Comparison of ENCODE assay signal across 26 cellular contexts in the genomic region with DNA sequence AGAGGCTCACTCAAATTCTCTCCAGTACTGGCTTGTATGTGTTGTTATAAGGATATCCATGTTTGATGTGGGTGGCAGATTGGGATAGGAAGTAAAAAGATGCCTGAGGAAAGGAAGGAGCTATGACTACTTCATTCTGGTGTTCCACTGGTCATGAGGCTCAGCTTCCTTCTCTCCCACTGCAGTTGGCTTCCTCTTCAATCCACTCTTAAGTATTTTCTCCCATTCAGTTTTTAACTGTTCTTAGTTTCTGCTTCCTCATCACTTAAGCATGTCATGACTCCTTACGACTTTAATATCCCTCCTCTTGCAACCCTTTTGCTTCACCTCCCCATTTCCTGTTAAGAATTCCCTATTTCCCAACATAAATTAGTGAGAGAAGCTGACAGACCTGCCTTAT.
DNase-seq lines count a peak whose midpoint lies in the region; ATAC-seq and TF ChIP-seq lines count a peak whose summit lies in the region.
"Had no signal": no experiment of that assay in that cellular context is flagged by ENCODE, and none has a peak within 500 bp of the region (broad histone marks: within the 10 kb centered on the region; RNA-seq: fewer than 3 reads in every experiment).

No MANE protein-coding gene starts in this region.

- H3K9ac ChIP-seq in mesendoderm (ENCODE audit: low read length) (no peak overlapping the region), trophoblast cell (ENCODE audit: low read length) (no peak overlapping the region)

- intact Hi-C loops in esophagus squamous epithelium (cut with DNase I) = no loop called here

- no peaks in the 10 kb centered on the region for H3K79me1 ChIP-seq in mesendoderm (ENCODE audit: low read length)
- H3K79me1 ChIP-seq in trophoblast cell (ENCODE audit: low read length) = no peaks in the 10 kb centered on the region

- no peak overlapping the region for H4K12ac ChIP-seq in trophoblast cell (ENCODE audit: low read depth, low read length)

- no peak overlapping the region for H3K4ac ChIP-seq in mesendoderm (ENCODE audit: low read depth, low read length)
- no peak overlapping the region for H3K4ac ChIP-seq in trophoblast cell (ENCODE audit: low read depth, low read length)

- H2AK5ac ChIP-seq in mesendoderm (ENCODE audit: low read length) (no peak overlapping the region), trophoblast cell (ENCODE audit: low read length) (no peak overlapping the region)

- H3K27ac ChIP-seq in mesendoderm (ENCODE audit: low read depth, low read length) = no peak overlapping the region
- H3K27ac ChIP-seq in trophoblast cell (ENCODE audit: low read depth, low read length) = no peak overlapping the region
- no peak overlapping the region for H3K27ac ChIP-seq in esophagus squamous epithelium
- H3K27ac ChIP-seq: coronary artery, SJSA1, suprapubic skin had no signal

- no peak overlapping the region for H2AFZ ChIP-seq in trophoblast cell (ENCODE audit: insufficient read depth, low read length, poor library complexity)
- H2AFZ ChIP-seq: GM23338 had no signal

- H3K4me3 ChIP-seq in epithelial cell of esophagus (ENCODE audit: low read length) = no peak overlapping the region
- H3K4me3 ChIP-seq in mesendoderm (ENCODE audit: low read length) = no peak overlapping the region
- no peak overlapping the region for H3K4me3 ChIP-seq in trophoblast cell (ENCODE audit: low read depth, low read length)
- H3K4me3 ChIP-seq in esophagus squamous epithelium = no peak overlapping the region
- H3K4me3 ChIP-seq: coronary artery, GM23338, lung, SJSA1, suprapubic skin had no signal

- no peaks in the 10 kb centered on the region for H3K27me3 ChIP-seq in mesendoderm (ENCODE audit: insufficient read depth, low read length, poor library complexity)
- H3K27me3 ChIP-seq in trophoblast cell (ENCODE audit: insufficient read depth, low read length) = no peaks in the 10 kb centered on the region
- no peaks in the 10 kb centered on the region for H3K27me3 ChIP-seq in esophagus squamous epithelium
- H3K27me3 ChIP-seq: SJSA1, suprapubic skin had no signal

- no peaks in the 10 kb centered on the region for H3K9me3 Mint-ChIP-seq in IgD-negative memory B cell
- H3K9me3 Mint-ChIP-seq: activated B cell treated with CpG ODN at 0.5 μM for 24 hours; activated CD4-positive, alpha-beta memory T cell treated with anti-CD3 and anti-CD28 coated beads, Interleukin-2, amount 10 ng/mL, durations not matched to agents 7 days and 5 days; activated T-cell treated with anti-CD3 and anti-CD28 coated beads, Interleukin-2, amount 50 U/mL, for 4 hours; brain; GM23338; naive thymus-derived CD4-positive, alpha-beta T cell had no signal

- no peak overlapping the region for H2BK12ac ChIP-seq in trophoblast cell (ENCODE audit: low read length)

- TF ChIP-seq CTCF in epithelial cell of esophagus (IDR thresholded peaks at IDR 0.05; ENCODE audit: insufficient read depth, low read depth, low read length, missing control alignments) = no peak
- TF ChIP-seq CTCF in esophagus squamous epithelium (IDR thresholded peaks at IDR 0.05) = no peak

- DNase-seq in A172 (ENCODE audit: low spot score) (peak; percentile 3), epithelial cell of esophagus (ENCODE audit: low read depth) (peak; percentile 30), mesendoderm (peak; percentile 21), ureter (ENCODE audit: low spot score) (no peak), trophoblast cell (no peak), esophagus squamous epithelium (lab: John Stamatoyannopoulos, UW) (no peak)
- DNase-seq: activated B cell treated with CpG ODN at 0.5 μM for 24 hours; activated CD4-positive, alpha-beta memory T cell treated with anti-CD3 and anti-CD28 coated beads, Interleukin-2, amount 10 ng/mL, durations not matched to agents 7 days and 5 days; activated T-cell treated with anti-CD3 and anti-CD28 coated beads, Interleukin-2, amount 50 U/mL, for 4 hours; KBM-7; naive thymus-derived CD4-positive, alpha-beta T cell; NCI-H1092; NCI-H748 treated with DMSO at 0.1 percent for 48 hours; posterior cingulate gyrus; stimulated activated CD4-positive, alpha-beta T cell treated with anti-CD3 and anti-CD28 coated beads, Interleukin-4, amount 100 ng/mL, for 4 hours; T-helper 2 cell had no signal

- H4K8ac ChIP-seq in mesendoderm (ENCODE audit: low read depth, low read length) (no peak overlapping the region), trophoblast cell (ENCODE audit: low read depth, low read length) (no peak overlapping the region)

- H3K18ac ChIP-seq in mesendoderm (ENCODE audit: low read length) = no peak overlapping the region
- H3K18ac ChIP-seq in trophoblast cell (ENCODE audit: low read length) = no peak overlapping the region

- no peaks in the 10 kb centered on the region for H3K4me1 ChIP-seq in mesendoderm (ENCODE audit: control insufficient read depth, low read depth, low read length)
- H3K4me1 ChIP-seq in trophoblast cell (ENCODE audit: control insufficient read depth in 1 of 2, insufficient read depth in 2 of 2, low read length in 2 of 2) = peaks cover 0 to 2% of the 10 kb centered on the region in 2 experiments
- H3K4me1 ChIP-seq in esophagus squamous epithelium = peaks cover 3 to 33% (median 6%) of the 10 kb centered on the region in 3 donors
- H3K4me1 ChIP-seq: SJSA1 had no signal

- H3K4me3 Mint-ChIP-seq in IgD-negative memory B cell = no peak overlapping the region
- H3K4me3 Mint-ChIP-seq: activated B cell treated with CpG ODN at 0.5 μM for 24 hours; activated CD4-positive, alpha-beta memory T cell treated with anti-CD3 and anti-CD28 coated beads, Interleukin-2, amount 10 ng/mL, durations not matched to agents 7 days and 5 days; activated naive CD8-positive, alpha-beta T cell; activated T-cell treated with anti-CD3 and anti-CD28 coated beads, Interleukin-2, amount 50 U/mL, for 4 hours; brain; CD14-positive monocyte; GM23338; naive thymus-derived CD4-positive, alpha-beta T cell had no signal

- TF ChIP-seq POLR2A in esophagus squamous epithelium (IDR thresholded peaks at IDR 0.05) = no peak

- no peaks in the 10 kb centered on the region for H3K9me3 ChIP-seq in trophoblast cell (ENCODE audit: insufficient read depth, low read depth, low read length)
- no peaks in the 10 kb centered on the region for H3K9me3 ChIP-seq in esophagus squamous epithelium
- H3K9me3 ChIP-seq: SJSA1, suprapubic skin had no signal

- no CpG with 5 or more reads among the region's 1 CpG for WGBS in mesendoderm (ENCODE audit: extremely low coverage, insufficient coverage, low lambda C conversion rate)
- WGBS in trophoblast cell (ENCODE audit: extremely low coverage, insufficient coverage, insufficient read length) = no CpG with 5 or more reads among the region's 1 CpG
- 58 to 73% methylated on average over 1 of the region's 1 CpG for WGBS in esophagus squamous epithelium, 2 donors

- no peaks in the 10 kb centered on the region for H3K27me3 Mint-ChIP-seq in IgD-negative memory B cell
- H3K27me3 Mint-ChIP-seq: activated B cell treated with CpG ODN at 0.5 μM for 24 hours; activated CD4-positive, alpha-beta memory T cell treated with anti-CD3 and anti-CD28 coated beads, Interleukin-2, amount 10 ng/mL, durations not matched to agents 7 days and 5 days; activated naive CD8-positive, alpha-beta T cell; brain; naive thymus-derived CD4-positive, alpha-beta T cell had no signal

- no peaks in the 10 kb centered on the region for H3K36me3 ChIP-seq in mesendoderm (ENCODE audit: control insufficient read depth, insufficient read depth, low read length)
- H3K36me3 ChIP-seq in trophoblast cell (ENCODE audit: control insufficient read depth in 1 of 2, insufficient read depth in 2 of 2, low read length in 2 of 2) = peaks cover 0 to 3% of the 10 kb centered on the region in 2 experiments
- H3K36me3 ChIP-seq in esophagus squamous epithelium = peaks cover 0 to 19% (median 0%) of the 10 kb centered on the region in 3 donors

- no peak overlapping the region for H2BK5ac ChIP-seq in mesendoderm (ENCODE audit: low read length)
- H2BK5ac ChIP-seq in trophoblast cell (ENCODE audit: low read depth, low read length, poor library complexity) = no peak overlapping the region

- no peak overlapping the region for H4K91ac ChIP-seq in trophoblast cell (ENCODE audit: low read depth, low read length)

- no peak for ATAC-seq in HG02642 (IDR thresholded peaks at IDR 0.05; ENCODE audit: poor library complexity, unreplicated experiment)
- ATAC-seq: activated T-cell treated with anti-CD3 and anti-CD28 coated beads, Interleukin-2, amount 50 U/mL, for 4 hours; GM23338; naive thymus-derived CD4-positive, alpha-beta T cell had no signal

- H3K4me2 ChIP-seq in mesendoderm (ENCODE audit: low read length) = no peak overlapping the region
- no peak overlapping the region for H3K4me2 ChIP-seq in trophoblast cell (ENCODE audit: low read length)
- H3K4me2 ChIP-seq: GM23338 had no signal

- H3K79me2 ChIP-seq in mesendoderm (ENCODE audit: control insufficient read depth, insufficient read depth, low read length) (no peaks in the 10 kb centered on the region), trophoblast cell (ENCODE audit: control insufficient read depth, insufficient read depth, low read length, poor library complexity) (no peaks in the 10 kb centered on the region)

- no peak overlapping the region for H4K5ac ChIP-seq in mesendoderm (ENCODE audit: low read length)

- no peak overlapping the region for H3K56ac ChIP-seq in mesendoderm (ENCODE audit: low read length)

- peak overlapping the region in 2 of 3 donors; percentile 25 to 59 for H3K27ac Mint-ChIP-seq in IgD-negative memory B cell
- H3K27ac Mint-ChIP-seq: activated B cell treated with CpG ODN at 0.5 μM for 24 hours; activated CD4-positive, alpha-beta memory T cell treated with anti-CD3 and anti-CD28 coated beads, Interleukin-2, amount 10 ng/mL, durations not matched to agents 7 days and 5 days; activated naive CD8-positive, alpha-beta T cell; GM23338 had no signal

- no peak overlapping the region for H3K23ac ChIP-seq in mesendoderm (ENCODE audit: low read length)
- no peak overlapping the region for H3K23ac ChIP-seq in trophoblast cell (ENCODE audit: low read length)

- H2BK15ac ChIP-seq in mesendoderm (replicated peaks; ENCODE audit: low read depth) = no peak overlapping the region

- peaks cover 8% of the 10 kb centered on the region for H3K36me3 Mint-ChIP-seq in IgD-negative memory B cell

- peaks cover 0 to 2% (median 1%) of the 10 kb centered on the region in 3 donors for H3K4me1 Mint-ChIP-seq in IgD-negative memory B cell
- H3K4me1 Mint-ChIP-seq: activated B cell treated with CpG ODN at 0.5 μM for 24 hours; activated CD4-positive, alpha-beta memory T cell treated with anti-CD3 and anti-CD28 coated beads, Interleukin-2, amount 10 ng/mL, durations not matched to agents 7 days and 5 days had no signal

- H2BK120ac ChIP-seq in mesendoderm (ENCODE audit: low read depth, low read length) (no peak overlapping the region), trophoblast cell (ENCODE audit: insufficient read depth, low read length, poor library complexity) (no peak overlapping the region)

- no peak overlapping the region for H3K14ac ChIP-seq in trophoblast cell (ENCODE audit: low read length)

Comparison
In these comparisons a context has a peak if more than half of its experiments do, and no peak if none do; other contexts are left out.
1. DNase-seq: peak in A172 (single experiment), epithelial cell of esophagus (single experiment) and mesendoderm (single experiment); none in ureter (single experiment), trophoblast cell (0 of 2) and esophagus squamous epithelium (single experiment).